In the genomic region with DNA sequence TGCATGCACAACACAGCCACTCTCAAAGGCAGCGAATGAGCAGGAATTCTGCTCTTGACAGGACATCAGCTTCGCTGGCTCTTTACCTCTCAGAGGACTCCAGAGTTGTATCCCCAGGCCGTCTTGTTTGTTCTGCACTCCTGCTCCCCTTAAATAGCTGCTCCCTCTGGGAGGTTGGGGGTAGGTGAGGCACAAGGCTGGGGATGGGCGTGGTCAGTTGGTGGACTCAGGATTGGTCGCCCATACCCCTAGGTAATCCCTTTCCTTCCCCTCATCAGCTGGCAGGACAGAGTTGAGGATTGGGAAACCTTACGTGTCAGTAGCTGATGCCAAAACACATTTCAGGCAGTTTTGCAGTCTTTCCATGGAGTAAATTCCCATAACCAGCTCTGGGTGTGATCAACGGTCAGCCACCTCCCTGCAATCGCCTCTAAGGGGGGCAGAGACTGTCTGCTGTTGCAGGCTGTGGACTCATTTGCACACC, we compare ENCODE assay signal across 17 cellular contexts. TPM values are rescaled to one million over a fixed set of nuclear protein-coding genes. Genes with fewer than 3 reads are reported as not detected.
A peak's percentile ranks its signal among the peaks of the same experiment; 100 is the strongest.
DNase-seq lines count a peak whose midpoint lies in the region; ATAC-seq and TF ChIP-seq lines count a peak whose summit lies in the region.
"Had no signal": no experiment of that assay in that cellular context is flagged by ENCODE, and none has a peak within 500 bp of the region (broad histone marks: within the 10 kb centered on the region; RNA-seq: fewer than 3 reads in every experiment).

A gene with protein sequence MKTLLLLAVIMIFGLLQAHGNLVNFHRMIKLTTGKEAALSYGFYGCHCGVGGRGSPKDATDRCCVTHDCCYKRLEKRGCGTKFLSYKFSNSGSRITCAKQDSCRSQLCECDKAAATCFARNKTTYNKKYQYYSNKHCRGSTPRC (minus strand): TSS at position 125 of the 484 bp plus-strand sequence. CDS start 845 bp downstream, outside the sequence.

- no peak for TF ChIP-seq EP300 in transverse colon (IDR thresholded peaks at IDR 0.05; ENCODE audit: low read depth)

- DNase-seq in breast epithelium (ENCODE audit: low spot score in 2 of 2) (no peak), right cardiac atrium (peak; percentile 60 to 85 (median 73)), osteocyte (ENCODE audit: extremely low spot score, unreplicated experiment) (peak; percentile 72), transverse colon (peak; percentile 39), posterior cingulate gyrus (no peak), NCI-H345 (lab: John Stamatoyannopoulos, UW) (no peak), NCI-H1417 (lab: John Stamatoyannopoulos, UW) (no peak)
- no peak for DNase-seq in stimulated activated CD8-positive, alpha-beta memory T cell treated with anti-CD3 and anti-CD28 coated beads, Interleukin-4, amount 100 ng/mL, for 48 hours
- DNase-seq: activated CD8-positive, alpha-beta memory T cell treated with anti-CD3 and anti-CD28 coated beads, Interleukin-2, amount 50 U/mL, for 4 hours; activated naive CD4-positive, alpha-beta T cell treated with anti-CD3 and anti-CD28 coated beads, Interleukin-2, amount 50 U/mL, for 16 hours; caudate nucleus; DND-41; Karpas-422; natural killer cell; NCI-H526 treated with DMSO at 0.1 percent for 48 hours had no signal

- H3K27me3 Mint-ChIP-seq in osteocyte (ENCODE audit: unreplicated experiment), result peaks cover 20% of the 10 kb centered on the region

- intact Hi-C loops in breast epithelium (cut with DNase I; ENCODE audit: low total_unique reads), result no loop called here
- intact Hi-C loops in right cardiac atrium (cut with DNase I), result loop anchor here (5.0 to 10.0 kb wide), 3 partner anchors 95 to 175 kb away; a partner anchor contains a TSS
- intact Hi-C loops in transverse colon (cut with DNase I; ENCODE audit: low total_unique reads), result no loop called here
- intact Hi-C loops in posterior cingulate gyrus (cut with DNase I), result loop anchor here (10.0 kb wide), 1 partner anchor 175 kb away; no protein-coding TSS in a partner anchor

- H3K9me3 ChIP-seq in breast epithelium (no peaks in the 10 kb centered on the region), right cardiac atrium (ENCODE audit: control insufficient read depth, low read length) (no peaks in the 10 kb centered on the region), transverse colon (no peaks in the 10 kb centered on the region)

- H3K27ac ChIP-seq in breast epithelium, result no peak within 1 kb of the TSS
- H3K27ac ChIP-seq in right cardiac atrium (ENCODE audit: low read length), result peak within 1 kb of the TSS; percentile 41
- H3K27ac ChIP-seq in transverse colon, result peak within 1 kb of the TSS; percentile 69 to 77 (median 76)
- H3K27ac ChIP-seq: BLaER1 had no signal

- 67% methylated on average over 8 of the region's 8 CpGs for WGBS in right cardiac atrium
- 30 to 56% methylated on average over 3 to 8 of the region's 8 CpGs for WGBS in transverse colon (ENCODE audit: low coverage in 1 of 2), 2 donors

- H3K9me3 Mint-ChIP-seq in osteocyte (ENCODE audit: unreplicated experiment), result no peaks in the 10 kb centered on the region
- H3K9me3 Mint-ChIP-seq: natural killer cell; stimulated activated naive CD8-positive, alpha-beta T cell treated with anti-CD3 and anti-CD28 coated beads, Interleukin-15, Interleukin-2, amounts not matched to agents 100 ng/mL and 50 ng/mL, for 24 hours had no signal

- H3K27me3 ChIP-seq in breast epithelium, result no peaks in the 10 kb centered on the region
- no peaks in the 10 kb centered on the region for H3K27me3 ChIP-seq in right cardiac atrium (ENCODE audit: control insufficient read depth, insufficient read depth)
- no peaks in the 10 kb centered on the region for H3K27me3 ChIP-seq in transverse colon
- H3K27me3 ChIP-seq: BLaER1 had no signal

- H3K27ac Mint-ChIP-seq in osteocyte (ENCODE audit: unreplicated experiment), result no peak within 1 kb of the TSS
- H3K27ac Mint-ChIP-seq: natural killer cell; stimulated activated naive CD8-positive, alpha-beta T cell treated with anti-CD3 and anti-CD28 coated beads, Interleukin-15, Interleukin-2, amounts not matched to agents 100 ng/mL and 50 ng/mL, for 24 hours had no signal

- in situ Hi-C loops in transverse colon (cut with MboI; ENCODE audit: low pct_ligation_motif_present in 1 of 4, low pct_unique_long_range_greater_than_20kb in 1 of 4, low sequenced_read_pairs in 3 of 4), result no loop called here

- peak; percentile 34 to 57 for ATAC-seq in right cardiac atrium
- ATAC-seq: natural killer cell had no signal

- H3K36me3 Mint-ChIP-seq in osteocyte (ENCODE audit: unreplicated experiment), result no peaks in the 10 kb centered on the region
- H3K36me3 Mint-ChIP-seq: natural killer cell had no signal

- no peaks in the 10 kb centered on the region for H3K4me1 Mint-ChIP-seq in osteocyte (ENCODE audit: unreplicated experiment)
- H3K4me1 Mint-ChIP-seq: natural killer cell had no signal

- no peak within 1 kb of the TSS for H3K4me3 Mint-ChIP-seq in osteocyte (ENCODE audit: unreplicated experiment)
- H3K4me3 Mint-ChIP-seq: natural killer cell; stimulated activated naive CD8-positive, alpha-beta T cell treated with anti-CD3 and anti-CD28 coated beads, Interleukin-15, Interleukin-2, amounts not matched to agents 100 ng/mL and 50 ng/mL, for 24 hours had no signal

- H3K4me1 ChIP-seq in breast epithelium (no peaks in the 10 kb centered on the region), right cardiac atrium (ENCODE audit: control insufficient read depth, insufficient read depth, low read length) (peaks cover 6% of the 10 kb centered on the region), transverse colon (peaks cover 23 to 65% (median 36%) of the 10 kb centered on the region in 4 donors)

- no peak for TF ChIP-seq POLR2A in breast epithelium (IDR thresholded peaks at IDR 0.05)
- TF ChIP-seq POLR2A in transverse colon (IDR thresholded peaks at IDR 0.05), result no peak

- TF ChIP-seq CTCF in breast epithelium (IDR thresholded peaks at IDR 0.05), result no peak
- TF ChIP-seq CTCF in osteocyte (IDR thresholded peaks at IDR 0.05), result no peak
- no peak for TF ChIP-seq CTCF in transverse colon (IDR thresholded peaks at IDR 0.05)

- H3K36me3 ChIP-seq in breast epithelium, result no peaks in the 10 kb centered on the region
- no peaks in the 10 kb centered on the region for H3K36me3 ChIP-seq in transverse colon
- H3K36me3 ChIP-seq: BLaER1 had no signal

- H3K4me3 ChIP-seq in breast epithelium (peak within 1 kb of the TSS in 1 of 3 donors; percentile 27), right cardiac atrium (ENCODE audit: low read length) (peak within 1 kb of the TSS; percentile 24), transverse colon (peak within 1 kb of the TSS in 1 of 4 donors; percentile 10)
- H3K4me3 ChIP-seq: BLaER1 had no signal

RNA-seq across cellular contexts. Expression of the gene that starts here (rescaled TPM):
- 100 to 1,000 TPM in 1 of 3 donors, 10 to 100 TPM in 2; 71.4 to 342 (median 91.9) TPM for total RNA-seq in breast epithelium
- 100 to 1,000 TPM; 134 to 996 (median 625) TPM for total RNA-seq in right cardiac atrium
- 1,085 TPM for polyA plus RNA-seq in right cardiac atrium
- not detected in 2 replicates for total RNA-seq in osteocyte
- total RNA-seq in transverse colon, result 100 to 1,000 TPM in 1 of 4 donors, 10 to 100 TPM in 3; 14.9 to 154 (median 60.9) TPM
- total RNA-seq: natural killer cell had no signal

Comparison
In these comparisons a context has a peak if more than half of its experiments do, and no peak if none do; other contexts are left out.
1. RNA of the gene that starts here (total RNA-seq): 134 to 996 TPM in right cardiac atrium, 71.4 to 342 TPM in breast epithelium and 14.9 to 154 TPM in transverse colon; not detected in osteocyte; every median in the first group is over 10 times any median in the second.
2. Peak in DNase-seq in osteocyte; RNA of the gene not detected or under 1 TPM.
3. DNase-seq: peak in right cardiac atrium (3 of 3) and transverse colon (single experiment); none in breast epithelium (0 of 2), posterior cingulate gyrus (0 of 10), NCI-H345 (single experiment), stimulated activated CD8-positive, alpha-beta memory T cell treated with anti-CD3 and anti-CD28 coated beads, Interleukin-4, amount 100 ng/mL, for 48 hours (single experiment) and NCI-H1417 (0 of 3).
4. H3K27ac ChIP-seq: peak in right cardiac atrium (single experiment) and transverse colon (4 of 4); none in breast epithelium (0 of 2).
5. intact Hi-C loops: an anchor here in right cardiac atrium (5.0 to 10.0 kb wide) and posterior cingulate gyrus (10.0 kb wide); none called in breast epithelium and transverse colon.